ENCODE assay signal across 1 cellular context in the genomic region with DNA sequence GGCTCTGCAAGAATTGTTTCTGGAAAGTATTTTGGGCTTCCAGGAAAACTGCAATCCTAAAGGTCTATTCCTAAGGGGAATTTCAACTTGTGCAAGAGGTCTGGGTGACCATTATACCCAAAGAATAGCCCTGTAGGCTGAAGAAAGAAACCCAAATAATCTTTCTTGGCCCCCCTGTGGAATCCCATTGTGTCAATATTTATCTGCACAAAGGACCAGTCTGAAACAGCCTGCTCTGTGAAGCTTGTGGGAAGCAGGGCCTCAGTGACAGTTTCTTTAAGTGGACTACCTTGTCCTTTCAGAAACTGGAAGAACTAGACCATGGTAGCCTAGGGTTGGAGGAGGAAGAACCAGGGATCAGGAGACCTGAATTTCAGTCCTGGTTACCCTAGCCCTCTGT.
TF ChIP-seq lines count a peak whose summit lies in the region.

No MANE protein-coding gene starts in this region.

TF ChIP-seq in HepG2, 621 proteins besides CTCF, POLR2A, EP300 and RAD21 (continued from another document and continues in another):
- TF ChIP-seq, protein P1, sequence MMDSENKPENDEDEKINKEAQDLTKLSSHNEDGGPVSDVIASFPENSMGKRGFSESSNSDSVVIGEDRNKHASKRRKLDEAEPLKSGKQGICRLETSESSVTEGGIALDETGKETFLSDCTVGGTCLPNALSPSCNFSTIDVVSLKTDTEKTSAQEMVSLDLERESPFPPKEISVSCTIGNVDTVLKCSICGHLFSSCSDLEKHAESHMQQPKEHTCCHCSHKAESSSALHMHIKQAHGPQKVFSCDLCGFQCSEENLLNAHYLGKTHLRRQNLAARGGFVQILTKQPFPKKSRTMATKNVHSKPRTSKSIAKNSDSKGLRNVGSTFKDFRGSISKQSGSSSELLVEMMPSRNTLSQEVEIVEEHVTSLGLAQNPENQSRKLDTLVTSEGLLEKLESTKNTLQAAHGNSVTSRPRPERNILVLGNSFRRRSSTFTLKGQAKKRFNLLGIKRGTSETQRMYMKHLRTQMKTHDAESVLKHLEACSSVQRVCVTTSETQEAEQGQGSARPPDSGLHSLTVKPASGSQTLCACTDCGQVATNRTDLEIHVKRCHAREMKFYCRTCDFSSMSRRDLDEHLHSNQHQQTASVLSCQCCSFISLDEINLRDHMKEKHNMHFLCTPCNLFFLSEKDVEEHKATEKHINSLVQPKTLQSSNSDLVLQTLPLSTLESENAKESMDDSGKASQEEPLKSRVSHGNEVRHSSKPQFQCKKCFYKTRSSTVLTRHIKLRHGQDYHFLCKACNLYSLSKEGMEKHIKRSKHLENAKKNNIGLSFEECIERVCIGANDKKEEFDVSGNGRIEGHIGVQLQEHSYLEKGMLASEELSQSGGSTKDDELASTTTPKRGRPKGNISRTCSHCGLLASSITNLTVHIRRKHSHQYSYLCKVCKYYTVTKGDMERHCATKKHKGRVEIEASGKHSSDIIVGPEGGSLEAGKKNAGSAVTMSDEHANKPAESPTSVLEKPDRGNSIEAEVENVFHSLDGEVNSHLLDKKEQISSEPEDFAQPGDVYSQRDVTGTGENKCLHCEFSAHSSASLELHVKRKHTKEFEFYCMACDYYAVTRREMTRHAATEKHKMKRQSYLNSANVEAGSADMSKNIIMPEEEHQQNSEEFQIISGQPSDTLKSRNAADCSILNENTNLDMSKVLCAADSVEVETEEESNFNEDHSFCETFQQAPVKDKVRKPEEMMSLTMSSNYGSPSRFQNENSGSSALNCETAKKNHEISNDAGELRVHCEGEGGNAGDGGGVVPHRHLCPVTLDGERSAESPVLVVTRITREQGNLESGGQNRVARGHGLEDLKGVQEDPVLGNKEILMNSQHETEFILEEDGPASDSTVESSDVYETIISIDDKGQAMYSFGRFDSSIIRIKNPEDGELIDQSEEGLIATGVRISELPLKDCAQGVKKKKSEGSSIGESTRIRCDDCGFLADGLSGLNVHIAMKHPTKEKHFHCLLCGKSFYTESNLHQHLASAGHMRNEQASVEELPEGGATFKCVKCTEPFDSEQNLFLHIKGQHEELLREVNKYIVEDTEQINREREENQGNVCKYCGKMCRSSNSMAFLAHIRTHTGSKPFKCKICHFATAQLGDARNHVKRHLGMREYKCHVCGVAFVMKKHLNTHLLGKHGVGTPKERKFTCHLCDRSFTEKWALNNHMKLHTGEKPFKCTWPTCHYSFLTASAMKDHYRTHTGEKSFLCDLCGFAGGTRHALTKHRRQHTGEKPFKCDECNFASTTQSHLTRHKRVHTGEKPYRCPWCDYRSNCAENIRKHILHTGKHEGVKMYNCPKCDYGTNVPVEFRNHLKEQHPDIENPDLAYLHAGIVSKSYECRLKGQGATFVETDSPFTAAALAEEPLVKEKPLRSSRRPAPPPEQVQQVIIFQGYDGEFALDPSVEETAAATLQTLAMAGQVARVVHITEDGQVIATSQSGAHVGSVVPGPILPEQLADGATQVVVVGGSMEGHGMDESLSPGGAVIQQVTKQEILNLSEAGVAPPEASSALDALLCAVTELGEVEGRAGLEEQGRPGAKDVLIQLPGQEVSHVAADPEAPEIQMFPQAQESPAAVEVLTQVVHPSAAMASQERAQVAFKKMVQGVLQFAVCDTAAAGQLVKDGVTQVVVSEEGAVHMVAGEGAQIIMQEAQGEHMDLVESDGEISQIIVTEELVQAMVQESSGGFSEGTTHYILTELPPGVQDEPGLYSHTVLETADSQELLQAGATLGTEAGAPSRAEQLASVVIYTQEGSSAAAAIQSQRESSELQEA (CRISPR knock-in tag; IDR thresholded peaks at IDR 0.05; ENCODE audit: not compliant biosample characterization) = no peak
- TF ChIP-seq ZNF816 (CRISPR knock-in tag; IDR thresholded peaks at IDR 0.05; ENCODE audit: borderline replicate concordance) (no peak), ZSCAN29 (CRISPR knock-in tag; conservative IDR thresholded peaks at IDR 0.05) (no peak), MAF1 (CRISPR knock-in tag; IDR thresholded peaks at IDR 0.05; ENCODE audit: borderline replicate concordance) (no peak), UBTF (CRISPR knock-in tag; IDR thresholded peaks at IDR 0.05) (no peak), SAFB2 (CRISPR knock-in tag; IDR thresholded peaks at IDR 0.05; ENCODE audit: borderline replicate concordance, low read depth) (no peak), HDAC1 (CRISPR knock-in tag; IDR thresholded peaks at IDR 0.05) (peak; percentile 45; the same call in 1 of the 2 replicates), MEIS2 (CRISPR knock-in tag; IDR thresholded peaks at IDR 0.05) (no peak), ZNF367 (CRISPR knock-in tag; IDR thresholded peaks at IDR 0.05; ENCODE audit: borderline replicate concordance) (no peak), ZNF800 (CRISPR knock-in tag; IDR thresholded peaks at IDR 0.05) (no peak), ADNP (CRISPR knock-in tag; IDR thresholded peaks at IDR 0.05) (no peak), NCOA1 (CRISPR knock-in tag; IDR thresholded peaks at IDR 0.05) (peak; percentile 66; the same call in 1 of the 2 replicates), REXO4 (CRISPR knock-in tag; IDR thresholded peaks at IDR 0.05; ENCODE audit: borderline replicate concordance) (no peak), PHF21A (CRISPR knock-in tag; IDR thresholded peaks at IDR 0.05) (no peak; the same call in 1 of the 2 replicates), ZNF724P (CRISPR knock-in tag; IDR thresholded peaks at IDR 0.05; ENCODE audit: borderline replicate concordance) (no peak), NR3C1 (CRISPR knock-in tag; IDR thresholded peaks at IDR 0.05) (no peak), TFAP4 (IDR thresholded peaks at IDR 0.05; ENCODE audit: borderline replicate concordance, low read depth) (no peak), ZC3H4 (CRISPR knock-in tag; IDR thresholded peaks at IDR 0.05; ENCODE audit: borderline replicate concordance) (no peak), RARA (CRISPR knock-in tag; IDR thresholded peaks at IDR 0.05) (0 out of 2 replicates have a peak, but pooled peaks have one; percentile 15), NAIF1 (CRISPR knock-in tag; IDR thresholded peaks at IDR 0.05; ENCODE audit: borderline replicate concordance) (no peak), NKX3-1 (CRISPR knock-in tag; IDR thresholded peaks at IDR 0.05) (no peak), LCORL (IDR thresholded peaks at IDR 0.05) (no peak), LCORL (CRISPR knock-in tag; IDR thresholded peaks at IDR 0.05) (peak; percentile 69), KDM5A (IDR thresholded peaks at IDR 0.05; ENCODE audit: borderline replicate concordance, low read length) (no peak), ZNF747 (CRISPR knock-in tag; IDR thresholded peaks at IDR 0.05; ENCODE audit: borderline replicate concordance) (no peak), FOXK2 (IDR thresholded peaks at IDR 0.05) (no peak), ZNF24 (IDR thresholded peaks at IDR 0.05) (no peak), ZFP37 (CRISPR knock-in tag; IDR thresholded peaks at IDR 0.05; ENCODE audit: borderline replicate concordance) (no peak), RFX3 (CRISPR knock-in tag; IDR thresholded peaks at IDR 0.05) (no peak), ZNF230 (CRISPR knock-in tag; IDR thresholded peaks at IDR 0.05) (0 out of 2 replicates have a peak, but pooled peaks have one; percentile 16), EEA1 (CRISPR knock-in tag; IDR thresholded peaks at IDR 0.05; ENCODE audit: borderline replicate concordance) (no peak), FOXA1 (IDR thresholded peaks at IDR 0.05) (no peak), FOXA1 (CRISPR knock-in tag; IDR thresholded peaks at IDR 0.05) (peak; percentile 68), ELK4 (CRISPR knock-in tag; IDR thresholded peaks at IDR 0.05; ENCODE audit: borderline replicate concordance) (no peak), ZKSCAN8 (CRISPR knock-in tag; IDR thresholded peaks at IDR 0.05; ENCODE audit: borderline replicate concordance) (no peak), BCL6 (CRISPR knock-in tag; IDR thresholded peaks at IDR 0.05) (peak; percentile 97), PBX3 (CRISPR knock-in tag; IDR thresholded peaks at IDR 0.05; ENCODE audit: borderline replicate concordance) (no peak), RFXAP (CRISPR knock-in tag; IDR thresholded peaks at IDR 0.05; ENCODE audit: borderline replicate concordance) (no peak), GFI1 (CRISPR knock-in tag; IDR thresholded peaks at IDR 0.05; ENCODE audit: borderline replicate concordance) (no peak), POGZ (CRISPR knock-in tag; IDR thresholded peaks at IDR 0.05) (no peak), RBM22 (optimal IDR thresholded peaks at IDR 0.05; ENCODE audit: low read length) (no peak), BORCS8-MEF2B (CRISPR knock-in tag; IDR thresholded peaks at IDR 0.05) (no peak)
- TF ChIP-seq, protein P2, sequence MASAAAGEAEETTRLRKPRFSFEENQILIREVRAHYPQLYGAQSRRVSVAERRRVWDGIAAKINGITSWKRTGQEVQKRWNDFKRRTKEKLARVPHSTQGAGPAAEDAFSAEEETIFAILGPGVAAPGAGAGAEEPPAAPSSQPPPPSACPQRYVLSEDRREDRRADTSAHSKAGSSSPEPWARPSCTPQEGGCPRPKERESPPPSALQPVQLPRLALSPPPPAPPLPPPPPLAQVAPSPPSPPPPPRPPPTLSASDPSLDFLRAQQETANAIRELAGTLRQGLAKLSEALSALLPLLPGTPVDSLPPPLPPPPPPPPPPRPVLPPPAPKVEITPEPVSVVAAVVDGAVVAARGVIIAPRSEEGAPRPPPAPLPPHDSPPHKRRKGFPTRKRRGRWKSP (CRISPR knock-in tag; IDR thresholded peaks at IDR 0.05) = peak; percentile 52; the same call in 1 of the 2 replicates
- TF ChIP-seq, protein P3, sequence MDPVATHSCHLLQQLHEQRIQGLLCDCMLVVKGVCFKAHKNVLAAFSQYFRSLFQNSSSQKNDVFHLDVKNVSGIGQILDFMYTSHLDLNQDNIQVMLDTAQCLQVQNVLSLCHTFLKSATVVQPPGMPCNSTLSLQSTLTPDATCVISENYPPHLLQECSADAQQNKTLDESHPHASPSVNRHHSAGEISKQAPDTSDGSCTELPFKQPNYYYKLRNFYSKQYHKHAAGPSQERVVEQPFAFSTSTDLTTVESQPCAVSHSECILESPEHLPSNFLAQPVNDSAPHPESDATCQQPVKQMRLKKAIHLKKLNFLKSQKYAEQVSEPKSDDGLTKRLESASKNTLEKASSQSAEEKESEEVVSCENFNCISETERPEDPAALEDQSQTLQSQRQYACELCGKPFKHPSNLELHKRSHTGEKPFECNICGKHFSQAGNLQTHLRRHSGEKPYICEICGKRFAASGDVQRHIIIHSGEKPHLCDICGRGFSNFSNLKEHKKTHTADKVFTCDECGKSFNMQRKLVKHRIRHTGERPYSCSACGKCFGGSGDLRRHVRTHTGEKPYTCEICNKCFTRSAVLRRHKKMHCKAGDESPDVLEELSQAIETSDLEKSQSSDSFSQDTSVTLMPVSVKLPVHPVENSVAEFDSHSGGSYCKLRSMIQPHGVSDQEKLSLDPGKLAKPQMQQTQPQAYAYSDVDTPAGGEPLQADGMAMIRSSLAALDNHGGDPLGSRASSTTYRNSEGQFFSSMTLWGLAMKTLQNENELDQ (CRISPR knock-in tag; IDR thresholded peaks at IDR 0.05; ENCODE audit: borderline replicate concordance) = no peak
